Comparison of ENCODE assay signal across 27 cellular contexts in the genomic region with DNA sequence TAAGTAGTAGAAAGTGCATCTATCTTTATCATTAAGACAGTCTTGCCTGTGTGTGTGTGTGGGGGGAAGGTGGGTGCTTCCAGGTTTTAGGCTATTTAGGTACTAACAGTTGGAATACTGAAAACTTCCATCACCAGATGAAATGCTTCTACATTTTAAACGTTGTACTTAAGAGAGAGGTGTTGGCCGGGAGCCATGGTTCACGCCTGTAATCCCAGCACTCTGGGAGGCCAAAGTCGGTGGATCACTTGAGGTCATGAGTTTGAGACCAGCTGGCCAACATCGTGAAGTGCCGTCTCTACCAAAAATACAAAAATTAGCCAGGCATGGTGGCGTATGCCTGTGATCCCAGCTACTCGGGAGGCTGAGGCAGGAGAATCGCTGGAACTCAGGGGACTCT.
A peak's percentile ranks its signal among the peaks of the same experiment; 100 is the strongest.
DNase-seq lines count a peak whose midpoint lies in the region; ATAC-seq, FAIRE-seq and TF ChIP-seq lines count a peak whose summit lies in the region.
"Had no signal": no experiment of that assay in that cellular context is flagged by ENCODE, and none has a peak within 500 bp of the region (broad histone marks: within the 10 kb centered on the region; RNA-seq: fewer than 3 reads in every experiment).

No MANE protein-coding gene starts in this region.

- peaks cover 17% of the 10 kb centered on the region for H4K20me1 ChIP-seq in Loucy (ENCODE audit: insufficient read depth, low read length, poor library complexity, severe bottlenecking)
- H4K20me1 ChIP-seq: BLaER1 had no signal

- no peak overlapping the region for H3K4me3 ChIP-seq in Loucy (ENCODE audit: low read length, poor library complexity, severe bottlenecking)
- H3K4me3 ChIP-seq: BLaER1, GM12878 had no signal

- no peaks in the 10 kb centered on the region for H3K9me3 ChIP-seq in Loucy (ENCODE audit: insufficient read depth, low read depth, low read length)
- H3K9me3 ChIP-seq: BE2C, Caco-2 had no signal

- H3K27me3 ChIP-seq in Loucy (ENCODE audit: insufficient read depth, low read length, poor library complexity, severe bottlenecking) = no peaks in the 10 kb centered on the region
- H3K27me3 ChIP-seq: BLaER1 had no signal

- FAIRE-seq in D721Med (lab: Jason Lieb, UNC) = peak; percentile 69
- FAIRE-seq: A204.1, GM12878, GM12892, GM18507, GM19239 had no signal

- H3K4me2 ChIP-seq in Loucy (ENCODE audit: low read depth, low read length, poor library complexity, severe bottlenecking) = peak overlapping the region; percentile 87
- H3K4me2 ChIP-seq: BLaER1 had no signal

- H3K36me3 ChIP-seq in Loucy (ENCODE audit: insufficient read depth, low read length) = peaks cover 16% of the 10 kb centered on the region; the same call in 1 of the 2 replicates
- H3K36me3 ChIP-seq: BE2C, BLaER1 had no signal

- H3K4me1 ChIP-seq in Loucy (ENCODE audit: insufficient read depth, low read length, poor library complexity, severe bottlenecking) = peaks cover 30% of the 10 kb centered on the region
- H3K4me1 ChIP-seq: BE2C, BLaER1, Caco-2 had no signal

- TF ChIP-seq CTCF in C4-2B (conservative IDR thresholded peaks at IDR 0.05) (no peak), D721Med (IDR thresholded peaks at IDR 0.05; ENCODE audit: insufficient read depth, missing control alignments) (no peak), Loucy (conservative IDR thresholded peaks at IDR 0.05; ENCODE audit: low read length) (no peak)

- H3K9ac ChIP-seq in Loucy (ENCODE audit: low read depth, low read length, poor library complexity, severe bottlenecking) = no peak overlapping the region
- H3K9ac ChIP-seq: BLaER1 had no signal

- no peak for DNase-seq in D721Med (ENCODE audit: insufficient read length, low spot score)
- DNase-seq in activated CD4-positive, CD25-positive, alpha-beta regulatory T cell treated with anti-CD3 and anti-CD28 coated beads, Interleukin-2, amount 50 U/mL, for 72 hours = no peak
- DNase-seq: 8988T; ACHN; BE2C; C1 segment of cervical spinal cord; Caco-2; Calu3; CD4-positive, alpha-beta T cell; CD8-positive, alpha-beta T cell; DMS 273 treated with DMSO at 0.1 percent for 48 hours; DMS153; DMS53; DMS79; DND-41; EL; GDM1 had no signal

- H2AFZ ChIP-seq in Loucy (ENCODE audit: low read length) = no peak overlapping the region

- no peak for ATAC-seq in GM21619 (IDR thresholded peaks at IDR 0.05; ENCODE audit: unreplicated experiment)
- no peak for ATAC-seq in GM19452 (IDR thresholded peaks at IDR 0.05; ENCODE audit: unreplicated experiment)
- ATAC-seq: CD8-positive, alpha-beta T cell; GM12878 had no signal

- H3K79me2 ChIP-seq in Loucy (ENCODE audit: insufficient read depth, low read length) = peaks cover 65% of the 10 kb centered on the region

- peak overlapping the region; percentile 43; the same call in 1 of the 2 replicates for H3K27ac ChIP-seq in C4-2B
- H3K27ac ChIP-seq: BLaER1 had no signal

- H3K9me2 ChIP-seq in Loucy (replicated peaks; ENCODE audit: low read depth, low read length) = no peaks in the 10 kb centered on the region

- no peaks in the 10 kb centered on the region for H3F3A ChIP-seq in Loucy (ENCODE audit: low read depth)
